In genomic region chr2:99401841-99402240, GRCh38 we compare ENCODE assay signal across 17 cellular contexts.
"Had no signal": no experiment of that assay in that cellular context is flagged by ENCODE, and none has a peak within 500 bp of the region (broad histone marks: within the 10 kb centered on the region; RNA-seq: fewer than 3 reads in every experiment).

No MANE protein-coding gene starts in this region.

- H3K27ac ChIP-seq: foreskin keratinocyte, testis, vagina had no signal

- ATAC-seq: activated CD8-positive, alpha-beta memory T cell treated with anti-CD3 and anti-CD28 coated beads, Interleukin-2, amount 10 ng/mL, durations not matched to agents 7 days and 5 days; foreskin keratinocyte; naive thymus-derived CD8-positive, alpha-beta T cell; WTC11 had no signal

- H3K9me3 Mint-ChIP-seq: activated naive CD4-positive, alpha-beta T cell treated with anti-CD3 and anti-CD28 coated beads, Interleukin-2, amount 50 U/mL, for 24 hours; naive thymus-derived CD8-positive, alpha-beta T cell; WTC11 had no signal

- H3K27me3 ChIP-seq: foreskin keratinocyte, testis, vagina had no signal

- H3K4me1 ChIP-seq: testis, vagina had no signal

- H3K4me3 Mint-ChIP-seq: activated CD8-positive, alpha-beta memory T cell treated with anti-CD3 and anti-CD28 coated beads, Interleukin-2, amount 10 ng/mL, durations not matched to agents 7 days and 5 days; activated naive CD4-positive, alpha-beta T cell treated with anti-CD3 and anti-CD28 coated beads, Interleukin-2, amount 50 U/mL, for 24 hours; naive thymus-derived CD8-positive, alpha-beta T cell; WTC11 had no signal

- H3K27ac Mint-ChIP-seq: activated CD8-positive, alpha-beta memory T cell treated with anti-CD3 and anti-CD28 coated beads, Interleukin-2, amount 10 ng/mL, durations not matched to agents 7 days and 5 days had no signal

- H3K9me3 ChIP-seq: testis, vagina had no signal

- H3K4me3 ChIP-seq: lung, testis, vagina had no signal

- DNase-seq: activated CD4-positive, alpha-beta T cell treated with anti-CD3 and anti-CD28 coated beads, Interleukin-2, amount 50 U/mL, for 4 hours; activated CD8-positive, alpha-beta memory T cell treated with anti-CD3 and anti-CD28 coated beads, Interleukin-2, amount 10 ng/mL, durations not matched to agents 7 days and 5 days; activated effector memory CD4-positive, alpha-beta T cell treated with Interleukin-2 at 50 U/mL for 16 hours; amniotic stem cell; foreskin keratinocyte; kidney; naive thymus-derived CD8-positive, alpha-beta T cell; stimulated activated CD4-positive, alpha-beta T cell treated with anti-CD3 and anti-CD28 coated beads, Interleukin-2, amount 100 ng/mL, for 48 hours; stimulated activated CD8-positive, alpha-beta memory T cell treated with anti-CD3 and anti-CD28 coated beads, Interleukin-4, amount 100 ng/mL, for 48 hours; stimulated activated naive CD4-positive, alpha-beta T cell; T1000; testis; trophoblast cell had no signal

- H3K27me3 Mint-ChIP-seq: activated CD8-positive, alpha-beta memory T cell treated with anti-CD3 and anti-CD28 coated beads, Interleukin-2, amount 10 ng/mL, durations not matched to agents 7 days and 5 days; activated naive CD4-positive, alpha-beta T cell treated with anti-CD3 and anti-CD28 coated beads, Interleukin-2, amount 50 U/mL, for 24 hours; naive thymus-derived CD8-positive, alpha-beta T cell had no signal
